31 cellular contexts compared by ENCODE assay signal in genomic region chrX:7480721-7481120, GRCh38.
A peak's percentile ranks its signal among the peaks of the same experiment; 100 is the strongest.
DNase-seq lines count a peak whose midpoint lies in the region; ATAC-seq and TF ChIP-seq lines count a peak whose summit lies in the region.
"Had no signal": no experiment of that assay in that cellular context is flagged by ENCODE, and none has a peak within 500 bp of the region (broad histone marks: within the 10 kb centered on the region; RNA-seq: fewer than 3 reads in every experiment).

No MANE protein-coding gene starts in this region.

- no peak overlapping the region for H3K23ac ChIP-seq in mesendoderm (ENCODE audit: low read length)

- no peak overlapping the region for H4K8ac ChIP-seq in mesendoderm (ENCODE audit: low read depth, low read length)

- no peaks in the 10 kb centered on the region for H3K36me3 Mint-ChIP-seq in neural progenitor cell
- no peaks in the 10 kb centered on the region for H3K36me3 Mint-ChIP-seq in activated naive CD8-positive, alpha-beta T cell treated with anti-CD3 and anti-CD28 coated beads, Interleukin-2, amount 50 U/mL, for 24 hours (ENCODE audit: low read depth)
- H3K36me3 Mint-ChIP-seq: CD14-positive monocyte; CD4-positive, alpha-beta memory T cell; CD4-positive, CD25-positive, alpha-beta regulatory T cell; CD8-positive, alpha-beta memory T cell; CD8-positive, alpha-beta T cell had no signal

- peaks cover 5% of the 10 kb centered on the region for H3K9me3 ChIP-seq in neural progenitor cell (ENCODE audit: low read depth)
- H3K9me3 ChIP-seq: A549, BE2C, Caco-2 had no signal

- H3K4me3 ChIP-seq in mesendoderm (ENCODE audit: low read length) (no peak overlapping the region), neural progenitor cell (no peak overlapping the region)
- H3K4me3 ChIP-seq: A549; BLaER1; BLaER1 treated with 17β-estradiol and CSF1 and Interleukin-3, amounts not matched to agents 10 nM and 100 nM had no signal

- H3K9me3 Mint-ChIP-seq in neural progenitor cell = peaks cover 13% of the 10 kb centered on the region
- no peaks in the 10 kb centered on the region for H3K9me3 Mint-ChIP-seq in activated naive CD8-positive, alpha-beta T cell treated with anti-CD3 and anti-CD28 coated beads, Interleukin-2, amount 50 U/mL, for 24 hours

- no peak overlapping the region for H2BK120ac ChIP-seq in mesendoderm (ENCODE audit: low read depth, low read length)

- H3K36me3 ChIP-seq in mesendoderm (ENCODE audit: control insufficient read depth, insufficient read depth, low read length) = no peaks in the 10 kb centered on the region
- no peaks in the 10 kb centered on the region for H3K36me3 ChIP-seq in neural progenitor cell
- H3K36me3 ChIP-seq: BE2C; BLaER1; BLaER1 treated with 17β-estradiol and CSF1 and Interleukin-3, amounts not matched to agents 10 nM and 100 nM had no signal

- H3K79me2 ChIP-seq in mesendoderm (ENCODE audit: control insufficient read depth, insufficient read depth, low read length) = no peaks in the 10 kb centered on the region
- H3K79me2 ChIP-seq in neural progenitor cell (ENCODE audit: low read depth) = no peaks in the 10 kb centered on the region

- no peak overlapping the region for H2BK5ac ChIP-seq in mesendoderm (ENCODE audit: low read length)

- WGBS in mesendoderm (ENCODE audit: extremely low coverage, insufficient coverage, low lambda C conversion rate) = no CpG with 5 or more reads among the region's 2 CpGs

- H3K56ac ChIP-seq in mesendoderm (ENCODE audit: low read length) = no peak overlapping the region

- no peaks in the 10 kb centered on the region for H3K27me3 ChIP-seq in mesendoderm (ENCODE audit: insufficient read depth, low read length, poor library complexity)
- no peaks in the 10 kb centered on the region for H3K27me3 ChIP-seq in neural progenitor cell
- H3K27me3 ChIP-seq: BE2C; BLaER1; BLaER1 treated with 17β-estradiol and CSF1 and Interleukin-3, amounts not matched to agents 10 nM and 100 nM had no signal

- DNase-seq in mesendoderm (peak; percentile 55), neural progenitor cell (ENCODE audit: low spot score) (peak; percentile 54), sciatic nerve (ENCODE audit: low spot score) (no peak)
- no peak for DNase-seq in activated naive CD8-positive, alpha-beta T cell treated with anti-CD3 and anti-CD28 coated beads, Interleukin-2, amount 50 U/mL, for 24 hours
- DNase-seq: 8988T; ACHN; AML-193; BE2C; C1 segment of cervical spinal cord; Caco-2; Calu3; CD4-positive, alpha-beta memory T cell; CD4-positive, alpha-beta T cell; CD4-positive, CD25-positive, alpha-beta regulatory T cell; CD8-positive, alpha-beta memory T cell; CD8-positive, alpha-beta T cell; COR-L47; DMS 273 treated with DMSO at 0.1 percent for 48 hours; DMS153; DMS53; DMS79; DMS79 treated with DMSO at 0.1 percent for 48 hours; DND-41; EL had no signal

- H3K27ac Mint-ChIP-seq in neural progenitor cell = no peak overlapping the region
- no peak overlapping the region for H3K27ac Mint-ChIP-seq in activated naive CD8-positive, alpha-beta T cell treated with anti-CD3 and anti-CD28 coated beads, Interleukin-2, amount 50 U/mL, for 24 hours
- H3K27ac Mint-ChIP-seq: B cell; CD4-positive, alpha-beta memory T cell; CD4-positive, alpha-beta T cell; CD4-positive, CD25-positive, alpha-beta regulatory T cell; CD8-positive, alpha-beta memory T cell; CD8-positive, alpha-beta T cell had no signal

- TF ChIP-seq CTCF in neural progenitor cell (IDR thresholded peaks at IDR 0.05) = no peak

- H3K4me1 ChIP-seq in mesendoderm (ENCODE audit: control insufficient read depth, low read depth, low read length) (no peaks in the 10 kb centered on the region), neural progenitor cell (no peaks in the 10 kb centered on the region)
- H3K4me1 ChIP-seq: A549; BE2C; BLaER1; BLaER1 treated with 17β-estradiol and CSF1 and Interleukin-3, amounts not matched to agents 10 nM and 100 nM; Caco-2 had no signal

- no peak overlapping the region for H3K27ac ChIP-seq in mesendoderm (ENCODE audit: low read depth, low read length)
- H3K27ac ChIP-seq in neural progenitor cell = no peak overlapping the region
- H3K27ac ChIP-seq: 22Rv1; A549; BLaER1; BLaER1 treated with 17β-estradiol and CSF1 and Interleukin-3, amounts not matched to agents 10 nM and 100 nM; C4-2B had no signal

- no peak overlapping the region for H3K4ac ChIP-seq in mesendoderm (ENCODE audit: low read depth, low read length)

- H3F3A ChIP-seq in neural progenitor cell (ENCODE audit: low read depth) = no peaks in the 10 kb centered on the region

- no peak overlapping the region for H3K18ac ChIP-seq in mesendoderm (ENCODE audit: low read length)

- intact Hi-C loops in sciatic nerve (cut with DNase I) = no loop called here

- H4K20me1 ChIP-seq in neural progenitor cell (ENCODE audit: low read depth) = no peaks in the 10 kb centered on the region
- H4K20me1 ChIP-seq: BLaER1; BLaER1 treated with 17β-estradiol and CSF1 and Interleukin-3, amounts not matched to agents 10 nM and 100 nM had no signal

- no peak overlapping the region for H3K4me3 Mint-ChIP-seq in neural progenitor cell
- no peak overlapping the region for H3K4me3 Mint-ChIP-seq in activated naive CD8-positive, alpha-beta T cell treated with anti-CD3 and anti-CD28 coated beads, Interleukin-2, amount 50 U/mL, for 24 hours
- H3K4me3 Mint-ChIP-seq: B cell; CD14-positive monocyte; CD4-positive, alpha-beta memory T cell; CD4-positive, alpha-beta T cell; CD4-positive, CD25-positive, alpha-beta regulatory T cell; CD8-positive, alpha-beta memory T cell; CD8-positive, alpha-beta T cell had no signal

- H2AK5ac ChIP-seq in mesendoderm (ENCODE audit: low read length) = no peak overlapping the region

- peaks cover 2% of the 10 kb centered on the region for H3K27me3 Mint-ChIP-seq in neural progenitor cell (ENCODE audit: insufficient read depth, low read depth)
- H3K27me3 Mint-ChIP-seq in activated naive CD8-positive, alpha-beta T cell treated with anti-CD3 and anti-CD28 coated beads, Interleukin-2, amount 50 U/mL, for 24 hours = no peaks in the 10 kb centered on the region
- H3K27me3 Mint-ChIP-seq: B cell; CD4-positive, alpha-beta memory T cell; CD4-positive, alpha-beta T cell; CD4-positive, CD25-positive, alpha-beta regulatory T cell; CD8-positive, alpha-beta memory T cell had no signal

- peaks cover 4% of the 10 kb centered on the region for H3K4me1 Mint-ChIP-seq in neural progenitor cell
- no peaks in the 10 kb centered on the region for H3K4me1 Mint-ChIP-seq in activated naive CD8-positive, alpha-beta T cell treated with anti-CD3 and anti-CD28 coated beads, Interleukin-2, amount 50 U/mL, for 24 hours
- H3K4me1 Mint-ChIP-seq: B cell; CD14-positive monocyte; CD4-positive, alpha-beta memory T cell; CD4-positive, CD25-positive, alpha-beta regulatory T cell; CD8-positive, alpha-beta memory T cell had no signal

- no peak overlapping the region for H3K9ac ChIP-seq in mesendoderm (ENCODE audit: low read length)
- no peak overlapping the region for H3K9ac ChIP-seq in neural progenitor cell
- H3K9ac ChIP-seq: BLaER1; BLaER1 treated with 17β-estradiol and CSF1 and Interleukin-3, amounts not matched to agents 10 nM and 100 nM had no signal

- H2BK15ac ChIP-seq in mesendoderm (replicated peaks; ENCODE audit: low read depth) = no peak overlapping the region

- H3K4me2 ChIP-seq in mesendoderm (ENCODE audit: low read length) (no peak overlapping the region), neural progenitor cell (no peak overlapping the region)
- H3K4me2 ChIP-seq: A549; BLaER1; BLaER1 treated with 17β-estradiol and CSF1 and Interleukin-3, amounts not matched to agents 10 nM and 100 nM had no signal

- no peak for ATAC-seq in sciatic nerve
- no peak for ATAC-seq in activated naive CD8-positive, alpha-beta T cell treated with anti-CD3 and anti-CD28 coated beads, Interleukin-2, amount 50 U/mL, for 24 hours
- ATAC-seq: A549; CD8-positive, alpha-beta T cell had no signal

- no peak overlapping the region for H4K5ac ChIP-seq in mesendoderm (ENCODE audit: low read length)

- no peak overlapping the region for H2AFZ ChIP-seq in neural progenitor cell (replicated peaks)

- no peaks in the 10 kb centered on the region for H3K79me1 ChIP-seq in mesendoderm (ENCODE audit: low read length)

Comparison
In these comparisons a context has a peak if more than half of its experiments do, and no peak if none do; other contexts are left out.
1. DNase-seq: peak in mesendoderm (single experiment) and neural progenitor cell (single experiment); none in sciatic nerve (single experiment) and activated naive CD8-positive, alpha-beta T cell treated with anti-CD3 and anti-CD28 coated beads, Interleukin-2, amount 50 U/mL, for 24 hours (single experiment).